1 cellular context compared by ENCODE assay signal in the genomic region with DNA sequence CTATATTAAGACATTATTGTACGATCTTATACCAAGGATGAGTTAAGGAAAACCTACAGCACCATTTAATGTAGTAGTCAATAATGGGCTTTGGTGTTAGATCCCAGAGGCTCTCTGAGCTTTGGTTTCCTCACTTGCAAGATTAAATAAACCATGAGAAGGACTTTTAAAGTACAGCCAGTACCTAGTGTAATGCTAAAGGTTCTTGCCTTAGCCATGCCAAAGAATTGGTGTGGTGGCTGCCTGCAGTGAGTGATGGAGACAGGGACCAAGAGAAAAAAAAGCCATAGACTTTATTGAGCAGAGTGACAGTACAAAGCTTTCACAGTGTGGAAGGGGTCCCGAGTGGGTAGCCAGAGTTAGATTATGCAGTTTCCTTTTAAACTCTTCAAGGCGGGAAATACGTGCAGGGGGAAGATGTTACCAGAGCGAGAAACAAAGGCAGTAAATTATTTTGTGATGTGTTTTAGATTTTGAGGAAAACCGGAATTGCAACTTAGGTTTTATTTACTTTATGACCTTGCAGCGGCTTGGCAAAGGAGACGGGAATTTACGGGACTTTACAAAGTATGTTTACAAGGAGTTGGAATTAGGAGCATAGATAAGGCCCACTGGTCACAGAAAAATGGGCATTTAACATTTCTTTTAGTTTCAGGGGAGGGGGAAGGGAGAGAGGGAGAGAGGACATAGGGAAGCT.
TF ChIP-seq lines count a peak whose summit lies in the region.

No MANE protein-coding gene starts in this region.

TF ChIP-seq in GM23338, 12 proteins besides CTCF, POLR2A, EP300 and RAD21 (continued from another document):
- TF ChIP-seq, protein P1, sequence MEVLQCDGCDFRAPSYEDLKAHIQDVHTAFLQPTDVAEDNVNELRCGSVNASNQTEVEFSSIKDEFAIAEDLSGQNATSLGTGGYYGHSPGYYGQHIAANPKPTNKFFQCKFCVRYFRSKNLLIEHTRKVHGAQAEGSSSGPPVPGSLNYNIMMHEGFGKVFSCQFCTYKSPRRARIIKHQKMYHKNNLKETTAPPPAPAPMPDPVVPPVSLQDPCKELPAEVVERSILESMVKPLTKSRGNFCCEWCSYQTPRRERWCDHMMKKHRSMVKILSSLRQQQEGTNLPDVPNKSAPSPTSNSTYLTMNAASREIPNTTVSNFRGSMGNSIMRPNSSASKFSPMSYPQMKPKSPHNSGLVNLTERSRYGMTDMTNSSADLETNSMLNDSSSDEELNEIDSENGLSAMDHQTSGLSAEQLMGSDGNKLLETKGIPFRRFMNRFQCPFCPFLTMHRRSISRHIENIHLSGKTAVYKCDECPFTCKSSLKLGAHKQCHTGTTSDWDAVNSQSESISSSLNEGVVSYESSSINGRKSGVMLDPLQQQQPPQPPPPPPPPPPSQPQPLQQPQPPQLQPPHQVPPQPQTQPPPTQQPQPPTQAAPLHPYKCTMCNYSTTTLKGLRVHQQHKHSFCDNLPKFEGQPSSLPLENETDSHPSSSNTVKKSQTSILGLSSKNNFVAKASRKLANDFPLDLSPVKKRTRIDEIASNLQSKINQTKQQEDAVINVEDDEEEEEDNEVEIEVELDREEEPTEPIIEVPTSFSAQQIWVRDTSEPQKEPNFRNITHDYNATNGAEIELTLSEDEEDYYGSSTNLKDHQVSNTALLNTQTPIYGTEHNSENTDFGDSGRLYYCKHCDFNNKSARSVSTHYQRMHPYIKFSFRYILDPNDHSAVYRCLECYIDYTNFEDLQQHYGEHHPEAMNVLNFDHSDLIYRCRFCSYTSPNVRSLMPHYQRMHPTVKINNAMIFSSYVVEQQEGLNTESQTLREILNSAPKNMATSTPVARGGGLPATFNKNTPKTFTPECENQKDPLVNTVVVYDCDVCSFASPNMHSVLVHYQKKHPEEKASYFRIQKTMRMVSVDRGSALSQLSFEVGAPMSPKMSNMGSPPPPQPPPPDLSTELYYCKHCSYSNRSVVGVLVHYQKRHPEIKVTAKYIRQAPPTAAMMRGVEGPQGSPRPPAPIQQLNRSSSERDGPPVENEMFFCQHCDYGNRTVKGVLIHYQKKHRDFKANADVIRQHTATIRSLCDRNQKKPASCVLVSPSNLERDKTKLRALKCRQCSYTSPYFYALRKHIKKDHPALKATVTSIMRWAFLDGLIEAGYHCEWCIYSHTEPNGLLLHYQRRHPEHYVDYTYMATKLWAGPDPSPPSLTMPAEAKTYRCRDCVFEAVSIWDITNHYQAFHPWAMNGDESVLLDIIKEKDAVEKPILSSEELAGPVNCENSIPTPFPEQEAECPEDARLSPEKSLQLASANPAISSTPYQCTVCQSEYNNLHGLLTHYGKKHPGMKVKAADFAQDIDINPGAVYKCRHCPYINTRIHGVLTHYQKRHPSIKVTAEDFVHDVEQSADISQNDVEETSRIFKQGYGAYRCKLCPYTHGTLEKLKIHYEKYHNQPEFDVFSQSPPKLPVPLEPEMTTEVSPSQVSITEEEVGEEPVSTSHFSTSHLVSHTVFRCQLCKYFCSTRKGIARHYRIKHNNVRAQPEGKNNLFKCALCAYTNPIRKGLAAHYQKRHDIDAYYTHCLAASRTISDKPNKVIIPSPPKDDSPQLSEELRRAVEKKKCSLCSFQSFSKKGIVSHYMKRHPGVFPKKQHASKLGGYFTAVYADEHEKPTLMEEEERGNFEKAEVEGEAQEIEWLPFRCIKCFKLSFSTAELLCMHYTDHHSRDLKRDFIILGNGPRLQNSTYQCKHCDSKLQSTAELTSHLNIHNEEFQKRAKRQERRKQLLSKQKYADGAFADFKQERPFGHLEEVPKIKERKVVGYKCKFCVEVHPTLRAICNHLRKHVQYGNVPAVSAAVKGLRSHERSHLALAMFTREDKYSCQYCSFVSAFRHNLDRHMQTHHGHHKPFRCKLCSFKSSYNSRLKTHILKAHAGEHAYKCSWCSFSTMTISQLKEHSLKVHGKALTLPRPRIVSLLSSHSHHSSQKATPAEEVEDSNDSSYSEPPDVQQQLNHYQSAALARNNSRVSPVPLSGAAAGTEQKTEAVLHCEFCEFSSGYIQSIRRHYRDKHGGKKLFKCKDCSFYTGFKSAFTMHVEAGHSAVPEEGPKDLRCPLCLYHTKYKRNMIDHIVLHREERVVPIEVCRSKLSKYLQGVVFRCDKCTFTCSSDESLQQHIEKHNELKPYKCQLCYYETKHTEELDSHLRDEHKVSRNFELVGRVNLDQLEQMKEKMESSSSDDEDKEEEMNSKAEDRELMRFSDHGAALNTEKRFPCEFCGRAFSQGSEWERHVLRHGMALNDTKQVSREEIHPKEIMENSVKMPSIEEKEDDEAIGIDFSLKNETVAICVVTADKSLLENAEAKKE (CRISPR knock-in tag; IDR thresholded peaks at IDR 0.05), result no peak
- TF ChIP-seq, protein P2, sequence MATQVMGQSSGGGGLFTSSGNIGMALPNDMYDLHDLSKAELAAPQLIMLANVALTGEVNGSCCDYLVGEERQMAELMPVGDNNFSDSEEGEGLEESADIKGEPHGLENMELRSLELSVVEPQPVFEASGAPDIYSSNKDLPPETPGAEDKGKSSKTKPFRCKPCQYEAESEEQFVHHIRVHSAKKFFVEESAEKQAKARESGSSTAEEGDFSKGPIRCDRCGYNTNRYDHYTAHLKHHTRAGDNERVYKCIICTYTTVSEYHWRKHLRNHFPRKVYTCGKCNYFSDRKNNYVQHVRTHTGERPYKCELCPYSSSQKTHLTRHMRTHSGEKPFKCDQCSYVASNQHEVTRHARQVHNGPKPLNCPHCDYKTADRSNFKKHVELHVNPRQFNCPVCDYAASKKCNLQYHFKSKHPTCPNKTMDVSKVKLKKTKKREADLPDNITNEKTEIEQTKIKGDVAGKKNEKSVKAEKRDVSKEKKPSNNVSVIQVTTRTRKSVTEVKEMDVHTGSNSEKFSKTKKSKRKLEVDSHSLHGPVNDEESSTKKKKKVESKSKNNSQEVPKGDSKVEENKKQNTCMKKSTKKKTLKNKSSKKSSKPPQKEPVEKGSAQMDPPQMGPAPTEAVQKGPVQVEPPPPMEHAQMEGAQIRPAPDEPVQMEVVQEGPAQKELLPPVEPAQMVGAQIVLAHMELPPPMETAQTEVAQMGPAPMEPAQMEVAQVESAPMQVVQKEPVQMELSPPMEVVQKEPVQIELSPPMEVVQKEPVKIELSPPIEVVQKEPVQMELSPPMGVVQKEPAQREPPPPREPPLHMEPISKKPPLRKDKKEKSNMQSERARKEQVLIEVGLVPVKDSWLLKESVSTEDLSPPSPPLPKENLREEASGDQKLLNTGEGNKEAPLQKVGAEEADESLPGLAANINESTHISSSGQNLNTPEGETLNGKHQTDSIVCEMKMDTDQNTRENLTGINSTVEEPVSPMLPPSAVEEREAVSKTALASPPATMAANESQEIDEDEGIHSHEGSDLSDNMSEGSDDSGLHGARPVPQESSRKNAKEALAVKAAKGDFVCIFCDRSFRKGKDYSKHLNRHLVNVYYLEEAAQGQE (IDR thresholded peaks at IDR 0.05; ENCODE audit: unreplicated experiment), result no peak
- TF ChIP-seq, protein P3, sequence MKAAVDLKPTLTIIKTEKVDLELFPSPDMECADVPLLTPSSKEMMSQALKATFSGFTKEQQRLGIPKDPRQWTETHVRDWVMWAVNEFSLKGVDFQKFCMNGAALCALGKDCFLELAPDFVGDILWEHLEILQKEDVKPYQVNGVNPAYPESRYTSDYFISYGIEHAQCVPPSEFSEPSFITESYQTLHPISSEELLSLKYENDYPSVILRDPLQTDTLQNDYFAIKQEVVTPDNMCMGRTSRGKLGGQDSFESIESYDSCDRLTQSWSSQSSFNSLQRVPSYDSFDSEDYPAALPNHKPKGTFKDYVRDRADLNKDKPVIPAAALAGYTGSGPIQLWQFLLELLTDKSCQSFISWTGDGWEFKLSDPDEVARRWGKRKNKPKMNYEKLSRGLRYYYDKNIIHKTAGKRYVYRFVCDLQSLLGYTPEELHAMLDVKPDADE (IDR thresholded peaks at IDR 0.05), result no peak
